In the genomic region with DNA sequence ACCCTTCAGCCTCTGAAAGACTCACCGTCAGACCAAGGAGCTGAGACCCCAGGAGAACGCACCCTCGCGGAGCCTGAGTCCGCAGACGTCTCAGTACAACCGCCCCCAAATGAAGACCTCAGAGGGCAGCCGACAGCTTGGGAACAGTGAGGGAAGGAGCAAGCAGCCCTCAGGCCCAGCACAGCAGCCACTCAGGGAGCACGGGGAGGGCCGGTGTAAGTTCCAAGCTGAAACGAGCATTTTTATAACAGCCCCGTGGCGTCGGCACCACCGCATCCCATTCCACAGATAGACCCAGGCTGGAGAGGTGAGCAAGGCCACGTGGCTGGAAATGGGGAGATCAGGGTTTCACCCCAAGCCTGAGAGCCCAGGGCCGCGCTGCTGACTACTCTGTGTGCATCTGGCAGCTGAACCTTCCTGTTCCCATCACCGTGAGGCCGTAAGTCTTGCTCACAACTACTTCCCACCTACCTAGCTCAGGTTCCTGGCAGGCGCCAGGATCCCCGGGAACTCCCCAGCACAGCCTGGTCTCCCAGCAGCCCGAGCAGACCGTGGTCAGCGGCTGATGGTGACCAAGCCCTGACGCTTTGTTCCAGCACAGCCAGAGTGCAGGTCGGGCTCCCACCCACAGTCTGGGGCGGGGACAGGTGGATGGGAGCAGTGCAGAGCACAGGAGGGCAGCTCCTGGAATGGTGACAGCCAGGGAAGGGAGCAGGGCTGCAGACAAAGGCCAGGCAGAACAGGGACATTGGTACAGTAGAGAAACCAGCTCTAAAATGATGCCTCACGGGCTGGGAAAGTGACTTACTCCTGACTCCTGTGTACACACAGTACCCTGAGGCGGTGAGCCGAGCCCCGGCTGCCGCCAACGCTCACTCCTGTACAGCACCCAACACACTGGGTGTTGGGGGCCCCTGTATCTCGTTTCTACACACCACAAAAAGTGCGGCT, we compare ENCODE assay signal across 2 cellular contexts.
TF ChIP-seq lines count a peak whose summit lies in the region.

No MANE protein-coding gene starts in this region.

TF ChIP-seq in GM12878, 131 proteins besides CTCF, POLR2A, EP300 and RAD21:
- TF ChIP-seq, protein P1, sequence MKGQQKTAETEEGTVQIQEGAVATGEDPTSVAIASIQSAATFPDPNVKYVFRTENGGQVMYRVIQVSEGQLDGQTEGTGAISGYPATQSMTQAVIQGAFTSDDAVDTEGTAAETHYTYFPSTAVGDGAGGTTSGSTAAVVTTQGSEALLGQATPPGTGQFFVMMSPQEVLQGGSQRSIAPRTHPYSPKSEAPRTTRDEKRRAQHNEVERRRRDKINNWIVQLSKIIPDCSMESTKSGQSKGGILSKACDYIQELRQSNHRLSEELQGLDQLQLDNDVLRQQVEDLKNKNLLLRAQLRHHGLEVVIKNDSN (IDR thresholded peaks at IDR 0.05; ENCODE audit: borderline replicate concordance, extremely low read length, insufficient read depth, low read depth, low read length) = peak; percentile 52
- no peak for TF ChIP-seq TCF7 (IDR thresholded peaks at IDR 0.05; ENCODE audit: borderline replicate concordance)

TF ChIP-seq in HepG2, 621 proteins besides CTCF, POLR2A, EP300 and RAD21 (continues in another document):
- TF ChIP-seq, protein P2, sequence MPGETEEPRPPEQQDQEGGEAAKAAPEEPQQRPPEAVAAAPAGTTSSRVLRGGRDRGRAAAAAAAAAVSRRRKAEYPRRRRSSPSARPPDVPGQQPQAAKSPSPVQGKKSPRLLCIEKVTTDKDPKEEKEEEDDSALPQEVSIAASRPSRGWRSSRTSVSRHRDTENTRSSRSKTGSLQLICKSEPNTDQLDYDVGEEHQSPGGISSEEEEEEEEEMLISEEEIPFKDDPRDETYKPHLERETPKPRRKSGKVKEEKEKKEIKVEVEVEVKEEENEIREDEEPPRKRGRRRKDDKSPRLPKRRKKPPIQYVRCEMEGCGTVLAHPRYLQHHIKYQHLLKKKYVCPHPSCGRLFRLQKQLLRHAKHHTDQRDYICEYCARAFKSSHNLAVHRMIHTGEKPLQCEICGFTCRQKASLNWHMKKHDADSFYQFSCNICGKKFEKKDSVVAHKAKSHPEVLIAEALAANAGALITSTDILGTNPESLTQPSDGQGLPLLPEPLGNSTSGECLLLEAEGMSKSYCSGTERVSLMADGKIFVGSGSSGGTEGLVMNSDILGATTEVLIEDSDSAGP (CRISPR knock-in tag; IDR thresholded peaks at IDR 0.05; ENCODE audit: borderline replicate concordance) = peak; percentile 45; the same call in 1 of the 2 replicates
- TF ChIP-seq ZNF263 (CRISPR knock-in tag; IDR thresholded peaks at IDR 0.05) (peak; percentile 90), BCL3 (CRISPR knock-in tag; IDR thresholded peaks at IDR 0.05) (0 out of 2 replicates have a peak, but pooled peaks have one; percentile 20), ZMAT3 (CRISPR knock-in tag; conservative IDR thresholded peaks at IDR 0.05) (0 out of 2 replicates have a peak, but pooled peaks have one; percentile 58), GABPB1 (CRISPR knock-in tag; IDR thresholded peaks at IDR 0.05) (peak; percentile 29; the same call in 1 of the 2 replicates), SRSF1 (optimal IDR thresholded peaks at IDR 0.05; ENCODE audit: low read depth, low read length) (peak; percentile 43), GABPA (IDR thresholded peaks at IDR 0.05; ENCODE audit: low read depth, low read length) (no peak), GABPA (CRISPR knock-in tag; IDR thresholded peaks at IDR 0.05; ENCODE audit: low read depth) (0 out of 2 replicates have a peak, but pooled peaks have one; percentile 11), ZFY (CRISPR knock-in tag; IDR thresholded peaks at IDR 0.05) (peak; percentile 46; the same call in 1 of the 2 replicates), MEIS1 (CRISPR knock-in tag; IDR thresholded peaks at IDR 0.05; ENCODE audit: borderline replicate concordance) (0 out of 2 replicates have a peak, but pooled peaks have one; percentile 43), SIX4 (CRISPR knock-in tag; IDR thresholded peaks at IDR 0.05) (no peak), CHD2 (IDR thresholded peaks at IDR 0.05; ENCODE audit: low read depth, low read length) (no peak), HOXA5 (CRISPR knock-in tag; IDR thresholded peaks at IDR 0.05) (no peak), ZBTB25 (CRISPR knock-in tag; IDR thresholded peaks at IDR 0.05) (no peak), NFE2 (CRISPR knock-in tag; IDR thresholded peaks at IDR 0.05) (no peak), ZFX (CRISPR knock-in tag; IDR thresholded peaks at IDR 0.05; ENCODE audit: low read depth) (peak; percentile 43; the same call in 1 of the 2 replicates), ZNF331 (CRISPR knock-in tag; IDR thresholded peaks at IDR 0.05) (0 out of 2 replicates have a peak, but pooled peaks have one; percentile 12), RELA (CRISPR knock-in tag; IDR thresholded peaks at IDR 0.05) (0 out of 2 replicates have a peak, but pooled peaks have one; percentile 52), CBX2 (IDR thresholded peaks at IDR 0.05; ENCODE audit: low read depth, low read length) (no peak), CBX2 (CRISPR knock-in tag; IDR thresholded peaks at IDR 0.05; ENCODE audit: low read depth) (peak; percentile 48; the same call in 1 of the 2 replicates), CENPBD1 (CRISPR knock-in tag; IDR thresholded peaks at IDR 0.05; ENCODE audit: borderline replicate concordance, low read depth) (no peak)
- TF ChIP-seq, protein P3, sequence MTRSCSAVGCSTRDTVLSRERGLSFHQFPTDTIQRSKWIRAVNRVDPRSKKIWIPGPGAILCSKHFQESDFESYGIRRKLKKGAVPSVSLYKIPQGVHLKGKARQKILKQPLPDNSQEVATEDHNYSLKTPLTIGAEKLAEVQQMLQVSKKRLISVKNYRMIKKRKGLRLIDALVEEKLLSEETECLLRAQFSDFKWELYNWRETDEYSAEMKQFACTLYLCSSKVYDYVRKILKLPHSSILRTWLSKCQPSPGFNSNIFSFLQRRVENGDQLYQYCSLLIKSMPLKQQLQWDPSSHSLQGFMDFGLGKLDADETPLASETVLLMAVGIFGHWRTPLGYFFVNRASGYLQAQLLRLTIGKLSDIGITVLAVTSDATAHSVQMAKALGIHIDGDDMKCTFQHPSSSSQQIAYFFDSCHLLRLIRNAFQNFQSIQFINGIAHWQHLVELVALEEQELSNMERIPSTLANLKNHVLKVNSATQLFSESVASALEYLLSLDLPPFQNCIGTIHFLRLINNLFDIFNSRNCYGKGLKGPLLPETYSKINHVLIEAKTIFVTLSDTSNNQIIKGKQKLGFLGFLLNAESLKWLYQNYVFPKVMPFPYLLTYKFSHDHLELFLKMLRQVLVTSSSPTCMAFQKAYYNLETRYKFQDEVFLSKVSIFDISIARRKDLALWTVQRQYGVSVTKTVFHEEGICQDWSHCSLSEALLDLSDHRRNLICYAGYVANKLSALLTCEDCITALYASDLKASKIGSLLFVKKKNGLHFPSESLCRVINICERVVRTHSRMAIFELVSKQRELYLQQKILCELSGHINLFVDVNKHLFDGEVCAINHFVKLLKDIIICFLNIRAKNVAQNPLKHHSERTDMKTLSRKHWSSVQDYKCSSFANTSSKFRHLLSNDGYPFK (CRISPR knock-in tag; IDR thresholded peaks at IDR 0.05; ENCODE audit: borderline replicate concordance) = 0 out of 2 replicates have a peak, but pooled peaks have one; percentile 14
- TF ChIP-seq, protein P4, sequence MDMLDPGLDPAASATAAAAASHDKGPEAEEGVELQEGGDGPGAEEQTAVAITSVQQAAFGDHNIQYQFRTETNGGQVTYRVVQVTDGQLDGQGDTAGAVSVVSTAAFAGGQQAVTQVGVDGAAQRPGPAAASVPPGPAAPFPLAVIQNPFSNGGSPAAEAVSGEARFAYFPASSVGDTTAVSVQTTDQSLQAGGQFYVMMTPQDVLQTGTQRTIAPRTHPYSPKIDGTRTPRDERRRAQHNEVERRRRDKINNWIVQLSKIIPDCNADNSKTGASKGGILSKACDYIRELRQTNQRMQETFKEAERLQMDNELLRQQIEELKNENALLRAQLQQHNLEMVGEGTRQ (IDR thresholded peaks at IDR 0.05; ENCODE audit: low read depth, low read length) = peak; percentile 40
- TF ChIP-seq, protein P4 (CRISPR knock-in tag; IDR thresholded peaks at IDR 0.05; ENCODE audit: borderline replicate concordance) = no peak
- TF ChIP-seq, protein P5, sequence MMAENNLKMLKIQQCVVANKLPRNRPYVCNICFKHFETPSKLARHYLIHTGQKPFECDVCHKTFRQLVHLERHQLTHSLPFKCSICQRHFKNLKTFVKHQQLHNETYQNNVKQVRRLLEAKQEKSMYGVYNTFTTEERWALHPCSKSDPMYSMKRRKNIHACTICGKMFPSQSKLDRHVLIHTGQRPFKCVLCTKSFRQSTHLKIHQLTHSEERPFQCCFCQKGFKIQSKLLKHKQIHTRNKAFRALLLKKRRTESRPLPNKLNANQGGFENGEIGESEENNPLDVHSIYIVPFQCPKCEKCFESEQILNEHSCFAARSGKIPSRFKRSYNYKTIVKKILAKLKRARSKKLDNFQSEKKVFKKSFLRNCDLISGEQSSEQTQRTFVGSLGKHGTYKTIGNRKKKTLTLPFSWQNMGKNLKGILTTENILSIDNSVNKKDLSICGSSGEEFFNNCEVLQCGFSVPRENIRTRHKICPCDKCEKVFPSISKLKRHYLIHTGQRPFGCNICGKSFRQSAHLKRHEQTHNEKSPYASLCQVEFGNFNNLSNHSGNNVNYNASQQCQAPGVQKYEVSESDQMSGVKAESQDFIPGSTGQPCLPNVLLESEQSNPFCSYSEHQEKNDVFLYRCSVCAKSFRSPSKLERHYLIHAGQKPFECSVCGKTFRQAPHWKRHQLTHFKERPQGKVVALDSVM (CRISPR knock-in tag; IDR thresholded peaks at IDR 0.05) = no peak
- TF ChIP-seq, protein P6, sequence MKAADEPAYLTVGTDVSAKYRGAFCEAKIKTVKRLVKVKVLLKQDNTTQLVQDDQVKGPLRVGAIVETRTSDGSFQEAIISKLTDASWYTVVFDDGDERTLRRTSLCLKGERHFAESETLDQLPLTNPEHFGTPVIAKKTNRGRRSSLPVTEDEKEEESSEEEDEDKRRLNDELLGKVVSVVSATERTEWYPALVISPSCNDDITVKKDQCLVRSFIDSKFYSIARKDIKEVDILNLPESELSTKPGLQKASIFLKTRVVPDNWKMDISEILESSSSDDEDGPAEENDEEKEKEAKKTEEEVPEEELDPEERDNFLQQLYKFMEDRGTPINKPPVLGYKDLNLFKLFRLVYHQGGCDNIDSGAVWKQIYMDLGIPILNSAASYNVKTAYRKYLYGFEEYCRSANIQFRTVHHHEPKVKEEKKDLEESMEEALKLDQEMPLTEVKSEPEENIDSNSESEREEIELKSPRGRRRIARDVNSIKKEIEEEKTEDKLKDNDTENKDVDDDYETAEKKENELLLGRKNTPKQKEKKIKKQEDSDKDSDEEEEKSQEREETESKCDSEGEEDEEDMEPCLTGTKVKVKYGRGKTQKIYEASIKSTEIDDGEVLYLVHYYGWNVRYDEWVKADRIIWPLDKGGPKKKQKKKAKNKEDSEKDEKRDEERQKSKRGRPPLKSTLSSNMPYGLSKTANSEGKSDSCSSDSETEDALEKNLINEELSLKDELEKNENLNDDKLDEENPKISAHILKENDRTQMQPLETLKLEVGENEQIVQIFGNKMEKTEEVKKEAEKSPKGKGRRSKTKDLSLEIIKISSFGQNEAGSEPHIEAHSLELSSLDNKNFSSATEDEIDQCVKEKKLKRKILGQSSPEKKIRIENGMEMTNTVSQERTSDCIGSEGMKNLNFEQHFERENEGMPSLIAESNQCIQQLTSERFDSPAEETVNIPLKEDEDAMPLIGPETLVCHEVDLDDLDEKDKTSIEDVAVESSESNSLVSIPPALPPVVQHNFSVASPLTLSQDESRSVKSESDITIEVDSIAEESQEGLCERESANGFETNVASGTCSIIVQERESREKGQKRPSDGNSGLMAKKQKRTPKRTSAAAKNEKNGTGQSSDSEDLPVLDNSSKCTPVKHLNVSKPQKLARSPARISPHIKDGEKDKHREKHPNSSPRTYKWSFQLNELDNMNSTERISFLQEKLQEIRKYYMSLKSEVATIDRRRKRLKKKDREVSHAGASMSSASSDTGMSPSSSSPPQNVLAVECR (CRISPR knock-in tag; IDR thresholded peaks at IDR 0.05; ENCODE audit: borderline replicate concordance) = 0 out of 2 replicates have a peak, but pooled peaks have one; percentile 25
- TF ChIP-seq, protein P7, sequence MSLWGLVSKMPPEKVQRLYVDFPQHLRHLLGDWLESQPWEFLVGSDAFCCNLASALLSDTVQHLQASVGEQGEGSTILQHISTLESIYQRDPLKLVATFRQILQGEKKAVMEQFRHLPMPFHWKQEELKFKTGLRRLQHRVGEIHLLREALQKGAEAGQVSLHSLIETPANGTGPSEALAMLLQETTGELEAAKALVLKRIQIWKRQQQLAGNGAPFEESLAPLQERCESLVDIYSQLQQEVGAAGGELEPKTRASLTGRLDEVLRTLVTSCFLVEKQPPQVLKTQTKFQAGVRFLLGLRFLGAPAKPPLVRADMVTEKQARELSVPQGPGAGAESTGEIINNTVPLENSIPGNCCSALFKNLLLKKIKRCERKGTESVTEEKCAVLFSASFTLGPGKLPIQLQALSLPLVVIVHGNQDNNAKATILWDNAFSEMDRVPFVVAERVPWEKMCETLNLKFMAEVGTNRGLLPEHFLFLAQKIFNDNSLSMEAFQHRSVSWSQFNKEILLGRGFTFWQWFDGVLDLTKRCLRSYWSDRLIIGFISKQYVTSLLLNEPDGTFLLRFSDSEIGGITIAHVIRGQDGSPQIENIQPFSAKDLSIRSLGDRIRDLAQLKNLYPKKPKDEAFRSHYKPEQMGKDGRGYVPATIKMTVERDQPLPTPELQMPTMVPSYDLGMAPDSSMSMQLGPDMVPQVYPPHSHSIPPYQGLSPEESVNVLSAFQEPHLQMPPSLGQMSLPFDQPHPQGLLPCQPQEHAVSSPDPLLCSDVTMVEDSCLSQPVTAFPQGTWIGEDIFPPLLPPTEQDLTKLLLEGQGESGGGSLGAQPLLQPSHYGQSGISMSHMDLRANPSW (CRISPR knock-in tag; IDR thresholded peaks at IDR 0.05; ENCODE audit: borderline replicate concordance) = no peak
